21 cellular contexts compared by ENCODE assay signal in genomic region chr4:92090887-92091286, GRCh38.
"Had no signal": no experiment of that assay in that cellular context is flagged by ENCODE, and none has a peak within 500 bp of the region (broad histone marks: within the 10 kb centered on the region; RNA-seq: fewer than 3 reads in every experiment).

No MANE protein-coding gene starts in this region.

- H3K4me1 Mint-ChIP-seq: activated naive CD8-positive, alpha-beta T cell treated with anti-CD3 and anti-CD28 coated beads, Interleukin-2, amount 10 ng/mL, durations not matched to agents 7 days and 5 days; natural killer cell had no signal

- ATAC-seq: activated CD4-positive, CD25-positive, alpha-beta regulatory T cell treated with anti-CD3 and anti-CD28 coated beads, Interleukin-2, amount 50 U/mL, for 24 hours; natural killer cell; right cardiac atrium had no signal

- H3K4me3 Mint-ChIP-seq: activated naive CD8-positive, alpha-beta T cell treated with anti-CD3 and anti-CD28 coated beads, Interleukin-2, amount 10 ng/mL, durations not matched to agents 7 days and 5 days; activated T-helper 1 cell treated with anti-CD3 and anti-CD28 coated beads, Interleukin-12 subunit alpha, Interleukin-12 subunit beta, Interleukin-2, Interleukin-4 antibody, amounts not matched to agents 30 ng/mL and 10 ng/mL and 1 ng/mL, durations not matched to agents 14 hours and 24 hours and 36 hours; natural killer cell had no signal

- H3K27me3 Mint-ChIP-seq: activated naive CD8-positive, alpha-beta T cell treated with anti-CD3 and anti-CD28 coated beads, Interleukin-2, amount 10 ng/mL, durations not matched to agents 7 days and 5 days had no signal

- DNase-seq: activated CD4-positive, alpha-beta T cell treated with anti-CD3 and anti-CD28 coated beads, Interleukin-2, amount 50 U/mL, for 1 hour; activated CD8-positive, alpha-beta memory T cell treated with anti-CD3 and anti-CD28 coated beads for 24 hours; activated naive CD8-positive, alpha-beta T cell treated with anti-CD3 and anti-CD28 coated beads, Interleukin-2, amount 10 ng/mL, durations not matched to agents 7 days and 5 days; anterior cingulate cortex; cortex of kidney; effector CD8-positive, alpha-beta T cell; esophagus squamous epithelium; kidney glomerular epithelial cell; mesenchymal stem cell; natural killer cell; right cardiac atrium; stimulated activated CD4-positive, alpha-beta T cell treated with anti-CD3 and anti-CD28 coated beads, Interleukin-15, amount 100 ng/mL, for 24 hours; stimulated activated CD4-positive, alpha-beta T cell treated with anti-CD3 and anti-CD28 coated beads, Interleukin-4, amount 100 ng/mL, for 4 hours; stimulated activated CD8-positive, alpha-beta memory T cell treated with anti-CD3 and anti-CD28 coated beads, Interleukin-4, amount 100 ng/mL, for 48 hours; stimulated activated naive CD4-positive, alpha-beta T cell treated with Interleukin-2 at 50 U/mL for 16 hours; substantia nigra; transverse colon had no signal

- H3K36me3 ChIP-seq: esophagus squamous epithelium, prostate gland, transverse colon had no signal

- H3K36me3 Mint-ChIP-seq: activated naive CD8-positive, alpha-beta T cell treated with anti-CD3 and anti-CD28 coated beads, Interleukin-2, amount 10 ng/mL, durations not matched to agents 7 days and 5 days had no signal

- H3K4me3 ChIP-seq: esophagus squamous epithelium, prostate gland, skin epidermis, transverse colon had no signal

- H3K27ac Mint-ChIP-seq: activated naive CD8-positive, alpha-beta T cell treated with anti-CD3 and anti-CD28 coated beads, Interleukin-2, amount 10 ng/mL, durations not matched to agents 7 days and 5 days; activated T-helper 1 cell treated with anti-CD3 and anti-CD28 coated beads, Interleukin-12 subunit alpha, Interleukin-12 subunit beta, Interleukin-2, Interleukin-4 antibody, amounts not matched to agents 30 ng/mL and 10 ng/mL and 1 ng/mL, durations not matched to agents 14 hours and 24 hours and 36 hours; natural killer cell had no signal

- H3K27me3 ChIP-seq: esophagus squamous epithelium, transverse colon had no signal

- H3K9me3 ChIP-seq: esophagus squamous epithelium, prostate gland, transverse colon had no signal

- H3K4me1 ChIP-seq: esophagus squamous epithelium, prostate gland, transverse colon had no signal

- H3K27ac ChIP-seq: esophagus squamous epithelium, prostate gland, skin epidermis, transverse colon had no signal
